30 cellular contexts compared by ENCODE assay signal in the genomic region with DNA sequence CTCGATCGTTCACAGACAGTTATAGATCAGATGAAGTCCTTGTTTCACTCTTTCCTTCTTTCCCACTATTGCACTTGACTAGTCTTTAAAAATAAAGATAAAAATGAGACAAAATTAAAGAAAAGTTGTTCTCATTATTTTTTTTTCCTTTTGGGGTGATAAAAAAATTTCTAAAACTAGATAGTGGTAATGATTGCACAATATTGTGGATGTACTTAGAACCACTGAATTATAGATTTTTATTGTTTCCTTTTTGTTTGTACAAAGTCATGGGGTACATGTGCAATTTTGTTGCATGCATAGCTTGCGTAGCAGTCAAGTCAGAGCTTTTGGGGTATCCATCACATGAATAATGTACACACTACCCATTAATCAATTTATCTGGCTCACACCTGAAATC.
"Had no signal": no experiment of that assay in that cellular context is flagged by ENCODE, and none has a peak within 500 bp of the region (broad histone marks: within the 10 kb centered on the region; RNA-seq: fewer than 3 reads in every experiment).

No MANE protein-coding gene starts in this region.

- H3K4me3 Mint-ChIP-seq: activated CD4-positive, alpha-beta memory T cell treated with anti-CD3 and anti-CD28 coated beads, Interleukin-2, amount 10 ng/mL, durations not matched to agents 7 days and 5 days; activated CD4-positive, alpha-beta T cell treated with anti-CD3 and anti-CD28 coated beads, Interleukin-2, amount 10 ng/mL, durations not matched to agents 7 days and 5 days; activated naive CD4-positive, alpha-beta T cell treated with anti-CD3 and anti-CD28 coated beads for 36 hours; activated naive CD4-positive, alpha-beta T cell treated with anti-CD3 and anti-CD28 coated beads, Interleukin-2, amount 50 U/mL, for 24 hours; activated naive CD8-positive, alpha-beta T cell treated with anti-CD3 and anti-CD28 coated beads for 36 hours; activated naive CD8-positive, alpha-beta T cell treated with anti-CD3 and anti-CD28 coated beads, Interleukin-2, amount 50 U/mL, for 24 hours; activated T-cell treated with anti-CD3 and anti-CD28 coated beads, Interleukin-2, amount 50 U/mL, for 4 hours; activated T-helper 17 cell treated with anti-CD3 and anti-CD28 coated beads, Interleukin-2, amount 50 U/mL, for 72 hours; T-helper 17 cell; T-helper 2 cell treated with Interferon-gamma antibody and Interleukin-4, amounts not matched to agents 5 μg/mL and 100 μg/mL, for 36 hours had no signal

- ATAC-seq: activated naive CD8-positive, alpha-beta T cell treated with anti-CD3 and anti-CD28 coated beads, Interleukin-2, amount 50 U/mL, for 24 hours; activated T-cell treated with anti-CD3 and anti-CD28 coated beads, Interleukin-2, amount 50 U/mL, for 4 hours; activated T-helper 17 cell treated with anti-CD3 and anti-CD28 coated beads, Interleukin-2, amount 50 U/mL, for 72 hours; body of pancreas; T-helper 17 cell had no signal

- H3K27ac Mint-ChIP-seq: activated CD4-positive, alpha-beta memory T cell treated with anti-CD3 and anti-CD28 coated beads, Interleukin-2, amount 10 ng/mL, durations not matched to agents 7 days and 5 days; activated CD4-positive, alpha-beta T cell treated with anti-CD3 and anti-CD28 coated beads, Interleukin-2, amount 10 ng/mL, durations not matched to agents 7 days and 5 days; activated naive CD4-positive, alpha-beta T cell treated with anti-CD3 and anti-CD28 coated beads for 36 hours; activated naive CD4-positive, alpha-beta T cell treated with anti-CD3 and anti-CD28 coated beads, Interleukin-2, amount 50 U/mL, for 24 hours; activated naive CD8-positive, alpha-beta T cell treated with anti-CD3 and anti-CD28 coated beads for 36 hours; activated naive CD8-positive, alpha-beta T cell treated with anti-CD3 and anti-CD28 coated beads, Interleukin-2, amount 50 U/mL, for 24 hours; activated T-helper 17 cell treated with anti-CD3 and anti-CD28 coated beads, Interleukin-2, amount 50 U/mL, for 72 hours; T-helper 17 cell; T-helper 2 cell treated with Interferon-gamma antibody and Interleukin-4, amounts not matched to agents 5 μg/mL and 100 μg/mL, for 36 hours had no signal

- H3K9me3 ChIP-seq: adrenal gland, body of pancreas had no signal

- H3K36me3 Mint-ChIP-seq: activated naive CD8-positive, alpha-beta T cell treated with anti-CD3 and anti-CD28 coated beads for 36 hours had no signal

- H3K4me3 ChIP-seq: adrenal gland, body of pancreas had no signal

- DNase-seq: activated CD4-positive, alpha-beta memory T cell treated with anti-CD3 and anti-CD28 coated beads, Interleukin-2, amount 10 ng/mL, durations not matched to agents 7 days and 5 days; activated CD4-positive, alpha-beta T cell treated with anti-CD3 and anti-CD28 coated beads for 1 hour; activated CD4-positive, alpha-beta T cell treated with anti-CD3 and anti-CD28 coated beads for 4 hours; activated CD4-positive, alpha-beta T cell treated with anti-CD3 and anti-CD28 coated beads, Interleukin-2, amount 10 ng/mL, durations not matched to agents 7 days and 5 days; activated CD4-positive, alpha-beta T cell treated with anti-CD3 and anti-CD28 coated beads, Interleukin-2, amount 50 U/mL, for 4 hours; activated CD8-positive, alpha-beta memory T cell treated with anti-CD3 and anti-CD28 coated beads, Interleukin-2, amount 50 U/mL, for 48 hours; activated effector memory CD4-positive, alpha-beta T cell treated with Interleukin-2 at 50 U/mL for 16 hours; activated naive CD4-positive, alpha-beta T cell treated with anti-CD3 and anti-CD28 coated beads for 36 hours; activated naive CD8-positive, alpha-beta T cell treated with anti-CD3 and anti-CD28 coated beads for 36 hours; activated naive CD8-positive, alpha-beta T cell treated with anti-CD3 and anti-CD28 coated beads, Interleukin-2, amount 50 U/mL, for 24 hours; activated T-cell treated with anti-CD3 and anti-CD28 coated beads, Interleukin-2, amount 50 U/mL, for 4 hours; adrenal gland; amygdala; aorta; body of pancreas; caudate nucleus; effector CD8-positive, alpha-beta T cell; foreskin fibroblast; head of caudate nucleus; hippocampal formation; T-helper 17 cell; T1000 had no signal

- H3K4me1 ChIP-seq: adrenal gland had no signal

- H3K27me3 ChIP-seq: adrenal gland, body of pancreas had no signal

- H3K9me3 Mint-ChIP-seq: activated CD4-positive, alpha-beta memory T cell treated with anti-CD3 and anti-CD28 coated beads, Interleukin-2, amount 10 ng/mL, durations not matched to agents 7 days and 5 days; activated CD4-positive, alpha-beta T cell treated with anti-CD3 and anti-CD28 coated beads, Interleukin-2, amount 10 ng/mL, durations not matched to agents 7 days and 5 days; activated naive CD4-positive, alpha-beta T cell treated with anti-CD3 and anti-CD28 coated beads for 36 hours; activated naive CD4-positive, alpha-beta T cell treated with anti-CD3 and anti-CD28 coated beads, Interleukin-2, amount 50 U/mL, for 24 hours; activated naive CD8-positive, alpha-beta T cell treated with anti-CD3 and anti-CD28 coated beads for 36 hours; activated naive CD8-positive, alpha-beta T cell treated with anti-CD3 and anti-CD28 coated beads, Interleukin-2, amount 50 U/mL, for 24 hours; activated T-cell treated with anti-CD3 and anti-CD28 coated beads, Interleukin-2, amount 50 U/mL, for 4 hours; activated T-helper 17 cell treated with anti-CD3 and anti-CD28 coated beads, Interleukin-2, amount 50 U/mL, for 72 hours; T-helper 2 cell treated with Interferon-gamma antibody and Interleukin-4, amounts not matched to agents 5 μg/mL and 100 μg/mL, for 36 hours had no signal

- H3K4me1 Mint-ChIP-seq: activated naive CD8-positive, alpha-beta T cell treated with anti-CD3 and anti-CD28 coated beads for 36 hours; activated naive CD8-positive, alpha-beta T cell treated with anti-CD3 and anti-CD28 coated beads, Interleukin-2, amount 50 U/mL, for 24 hours had no signal

- FAIRE-seq: colon, endometrium, endothelial cell of umbilical vein, frontal cortex had no signal

- H3K36me3 ChIP-seq: adrenal gland had no signal

- H3K27ac ChIP-seq: adrenal gland, body of pancreas, epithelial cell of prostate had no signal

- H3K27me3 Mint-ChIP-seq: activated CD4-positive, alpha-beta memory T cell treated with anti-CD3 and anti-CD28 coated beads, Interleukin-2, amount 10 ng/mL, durations not matched to agents 7 days and 5 days; activated CD4-positive, alpha-beta T cell treated with anti-CD3 and anti-CD28 coated beads, Interleukin-2, amount 10 ng/mL, durations not matched to agents 7 days and 5 days; activated naive CD4-positive, alpha-beta T cell treated with anti-CD3 and anti-CD28 coated beads, Interleukin-2, amount 50 U/mL, for 24 hours; activated naive CD8-positive, alpha-beta T cell treated with anti-CD3 and anti-CD28 coated beads for 36 hours; activated naive CD8-positive, alpha-beta T cell treated with anti-CD3 and anti-CD28 coated beads, Interleukin-2, amount 50 U/mL, for 24 hours; activated T-helper 17 cell treated with anti-CD3 and anti-CD28 coated beads, Interleukin-2, amount 50 U/mL, for 72 hours; T-helper 17 cell had no signal
